Comparison of ENCODE assay signal across 1 cellular context in genomic region chr19:53357821-53358581, GRCh38.
TF ChIP-seq lines count a peak whose summit lies in the region.

No MANE protein-coding gene starts in this region.

TF ChIP-seq in GM23338, 12 proteins besides CTCF, POLR2A, EP300 and RAD21:
- TF ChIP-seq ZNF462 (CRISPR knock-in tag; IDR thresholded peaks at IDR 0.05) = no peak
- no peak for TF ChIP-seq NANOG (IDR thresholded peaks at IDR 0.05; ENCODE audit: borderline replicate concordance)
- TF ChIP-seq CREB1 (CRISPR knock-in tag; IDR thresholded peaks at IDR 0.05; ENCODE audit: low read depth) = no peak
- TF ChIP-seq STAT1 (IDR thresholded peaks at IDR 0.05; ENCODE audit: unreplicated experiment) = no peak
